ENCODE assay signal across 8 cellular contexts in genomic region chr1:40373323-40374283, GRCh38. TPM values are rescaled to one million over a fixed set of nuclear protein-coding genes. Genes with fewer than 3 reads are reported as not detected.
A peak's percentile ranks its signal among the peaks of the same experiment; 100 is the strongest.
DNase-seq lines count a peak whose midpoint lies in the region; ATAC-seq and TF ChIP-seq lines count a peak whose summit lies in the region.

Gene SMAP2 (plus strand): TSS chr1:40373727. CDS start chr1:40374121, 394 bp downstream.

- H3K27ac Mint-ChIP-seq in immature natural killer cell: peak within 1 kb of the TSS; percentile 97 to 99 (median 98)

- H3K36me3 ChIP-seq in spleen: peaks cover 0 to 29% (median 3%) of the 10 kb centered on the region in 6 donors

- no peaks in the 10 kb centered on the region for H3K9me3 Mint-ChIP-seq in immature natural killer cell

- H3K27me3 ChIP-seq in spleen (replicated peaks in 1 of 7): no peaks in the 10 kb centered on the region

- peak within 1 kb of the TSS; percentile 88 for H3K27ac ChIP-seq in caudate nucleus (ENCODE audit: low read depth, low read length)
- H3K27ac ChIP-seq in spleen: peak within 1 kb of the TSS; percentile 93 to 100 (median 100)

- TF ChIP-seq CTCF in spleen (IDR thresholded peaks at IDR 0.05 in 8 of 11, conservative IDR thresholded peaks at IDR 0.05 in 3 of 11): peak in 1 of 11 experiments; percentile 31

- peak; percentile 85 for ATAC-seq in GM19023 (IDR thresholded peaks at IDR 0.05; ENCODE audit: unreplicated experiment)
- peak; percentile 73 for ATAC-seq in HG03196 (IDR thresholded peaks at IDR 0.05; ENCODE audit: unreplicated experiment)

- H3K9me3 ChIP-seq in spleen: no peaks in the 10 kb centered on the region

- peaks cover 9 to 20% (median 13%) of the 10 kb centered on the region in 3 donors for H3K27me3 Mint-ChIP-seq in immature natural killer cell (ENCODE audit: low read depth in 3 of 3)

- H3K36me3 Mint-ChIP-seq in immature natural killer cell: peaks cover 4 to 10% (median 6%) of the 10 kb centered on the region in 3 donors

- intact Hi-C loops in spleen (cut with DNase I; ENCODE audit: low total_unique reads): no loop called here

- TF ChIP-seq POLR2A in spleen (IDR thresholded peaks at IDR 0.05): peak; percentile 93 to 96 (median 93)

- peaks cover 20 to 49% (median 38%) of the 10 kb centered on the region in 6 donors for H3K4me1 ChIP-seq in spleen

- DNase-seq in AG08395 (ENCODE audit: low spot score): peak; percentile 100
- DNase-seq in NCI-H345 treated with DMSO at 0.1 percent for 48 hours (lab: John Stamatoyannopoulos, UW; ENCODE audit: unreplicated experiment): peak; percentile 84
- DNase-seq in activated CD4-positive, CD25-positive, alpha-beta regulatory T cell (lab: John Stamatoyannopoulos, UW): peak; percentile 85 to 91 (median 88)
- peak in 60 of 61 donors; percentile 47 to 98 (median 93) for DNase-seq in caudate nucleus (lab: John Stamatoyannopoulos, UW)
- DNase-seq in immature natural killer cell: peak; percentile 96 to 97 (median 97)
- DNase-seq in spleen: peak; percentile 99

- peaks cover 44 to 65% of the 10 kb centered on the region in 2 donors for H3K4me1 Mint-ChIP-seq in immature natural killer cell

- peak within 1 kb of the TSS; percentile 73 to 97 (median 95) for H3K4me3 ChIP-seq in spleen

- WGBS in spleen, 5 donors: 1 to 2% (median 1%) methylated on average over 31 to 65 of the region's 65 CpGs

- H3K4me3 Mint-ChIP-seq in immature natural killer cell: peak within 1 kb of the TSS; percentile 94 to 99 (median 97)

RNA-seq across cellular contexts. Expression of gene SMAP2, which starts in this region (rescaled TPM):
- polyA plus RNA-seq in immature natural killer cell (100 to 1,000 TPM; 166 to 280 (median 170) TPM), spleen (100 to 1,000 TPM; 135 to 196 (median 148) TPM)
- total RNA-seq in spleen: 100 to 1,000 TPM; 120 to 435 (median 252) TPM

Comparison
In these comparisons a context has a peak if more than half of its experiments do, and no peak if none do; other contexts are left out.
1. Peak in every context shown above with its lines: DNase-seq, ATAC-seq, H3K4me3 ChIP-seq and H3K27ac ChIP-seq.